ENCODE assay signal across 15 cellular contexts in the genomic region with DNA sequence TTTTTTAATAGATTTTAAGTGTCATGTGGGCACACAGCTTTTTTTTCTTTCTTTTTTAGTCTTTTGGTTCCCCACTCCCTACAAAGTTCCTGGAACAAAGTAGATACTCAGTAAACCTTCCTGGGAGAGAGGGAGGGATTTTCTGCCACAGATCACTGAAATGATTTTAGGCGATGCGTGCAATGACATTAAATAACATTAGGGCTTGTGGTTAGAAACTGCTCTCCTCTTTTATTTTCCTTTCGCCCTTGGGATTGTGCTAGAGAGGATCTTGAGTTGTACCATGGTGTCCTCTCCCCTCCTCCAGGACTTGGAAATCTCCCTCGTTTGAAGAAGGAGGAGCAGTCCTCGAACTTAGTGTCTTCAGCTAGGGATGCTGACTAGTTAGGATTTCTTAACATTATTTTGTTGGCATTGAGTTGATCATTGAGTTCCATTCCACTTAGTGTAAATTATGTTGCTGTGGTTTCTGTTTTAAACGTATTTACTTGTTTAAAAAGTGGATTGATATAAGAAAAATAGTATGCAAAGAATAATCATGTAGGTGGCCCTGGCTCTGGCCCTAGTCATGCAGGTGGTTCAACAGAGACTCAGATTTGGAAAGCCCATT.
A peak's percentile ranks its signal among the peaks of the same experiment; 100 is the strongest.
DNase-seq lines count a peak whose midpoint lies in the region; ATAC-seq, FAIRE-seq and TF ChIP-seq lines count a peak whose summit lies in the region.
"Had no signal": no experiment of that assay in that cellular context is flagged by ENCODE, and none has a peak within 500 bp of the region (broad histone marks: within the 10 kb centered on the region; RNA-seq: fewer than 3 reads in every experiment).

No MANE protein-coding gene starts in this region.

- dilution Hi-C loops in endothelial cell of umbilical vein (cut with MboI; ENCODE audit: extremely low pct_ligation_motif_present, low sequenced_read_pairs) = no loop called here

- DNase-seq in activated CD4-positive, alpha-beta T cell treated with anti-CD3 and anti-CD28 coated beads for 36 hours = no peak
- DNase-seq in activated CD4-positive, alpha-beta T cell treated with anti-CD3 and anti-CD28 coated beads for 1 hour = no peak
- DNase-seq in RPMI7951 (ENCODE audit: low read depth) = peak; percentile 58
- no peak for DNase-seq in endothelial cell of umbilical vein (ENCODE audit: low read depth, low spot score)
- DNase-seq in gastrocnemius medialis = no peak
- no peak for DNase-seq in GOT3 (lab: John Stamatoyannopoulos, UW)
- DNase-seq: amygdala, left cardiac atrium had no signal

- H3K36me3 ChIP-seq in endothelial cell of umbilical vein (ENCODE audit: control insufficient read depth in 2 of 2, extremely low read depth in 1 of 2, insufficient read depth in 2 of 2, low read length in 2 of 2) (no peaks in the 10 kb centered on the region), gastrocnemius medialis (no peaks in the 10 kb centered on the region)
- H3K36me3 ChIP-seq: neutrophil had no signal

- H3K27ac ChIP-seq in endothelial cell of umbilical vein (ENCODE audit: insufficient read depth, low read depth, low read length) = no peak overlapping the region
- peak overlapping the region in 11 of 21 experiments; percentile 10 to 75 (median 50) for H3K27ac ChIP-seq in skin epidermis
- peak overlapping the region in 1 of 4 donors; percentile 0 for H3K27ac ChIP-seq in gastrocnemius medialis
- H3K27ac ChIP-seq: HL-60 had no signal

- peaks cover 33% of the 10 kb centered on the region for H3K36me3 Mint-ChIP-seq in activated CD4-positive, alpha-beta T cell treated with anti-CD3 and anti-CD28 coated beads for 36 hours (ENCODE audit: low read depth)

- H3K4me2 ChIP-seq in endothelial cell of umbilical vein (ENCODE audit: insufficient read depth, low read length) = peak overlapping the region; percentile 16

- H3K4me1 ChIP-seq in endothelial cell of umbilical vein (ENCODE audit: control insufficient read depth, extremely low read depth, insufficient read depth, low read length) (peaks cover 7% of the 10 kb centered on the region), gastrocnemius medialis (peaks cover 0 to 7% of the 10 kb centered on the region in 2 donors)

- H3K27ac Mint-ChIP-seq in activated CD4-positive, alpha-beta T cell treated with anti-CD3 and anti-CD28 coated beads for 36 hours = peak overlapping the region; percentile 94

- H3K9me3 ChIP-seq in endothelial cell of umbilical vein (replicated peaks; ENCODE audit: control insufficient read depth, insufficient read depth, low read length) = no peaks in the 10 kb centered on the region
- H3K9me3 ChIP-seq in gastrocnemius medialis = no peaks in the 10 kb centered on the region
- H3K9me3 ChIP-seq: neutrophil had no signal

- intact Hi-C loops in activated CD4-positive, alpha-beta T cell treated with anti-CD3 and anti-CD28 coated beads for 36 hours (cut with DNase I, micrococcal nuclease) = loop anchor here (1.0 to 5.0 kb wide), 6 partner anchors 12 to 129 kb away; no protein-coding TSS in a partner anchor
- intact Hi-C loops in endothelial cell of umbilical vein (cut with micrococcal nuclease) = no loop called here
- intact Hi-C loops in gastrocnemius medialis (cut with DNase I; ENCODE audit: low total_unique reads) = no loop called here

- peak overlapping the region; percentile 41 for H3K4me3 Mint-ChIP-seq in activated CD4-positive, alpha-beta T cell treated with anti-CD3 and anti-CD28 coated beads for 36 hours

- TF ChIP-seq POLR2A in endothelial cell of umbilical vein (IDR thresholded peaks at IDR 0.05; ENCODE audit: low read depth, low read length) (no peak), gastrocnemius medialis (IDR thresholded peaks at IDR 0.05) (no peak)

- no TSS peak for BruUV-seq in endothelial cell of umbilical vein (replicated peaks; lab: Mats Ljungman, UMichigan)

- CTCF ChIA-PET in activated CD4-positive, alpha-beta T cell treated with anti-CD3 and anti-CD28 coated beads for 36 hours (lab: Charles Lee) = interaction anchor here (0.6 to 1.3 kb wide), 6 partner anchors 42 to 546 kb away, joined by 3 to 6 read pairs (median 4); no protein-coding TSS in a partner anchor
- CTCF ChIA-PET in endothelial cell of umbilical vein (lab: Charles Lee) = interaction anchor here (1.2 to 3.4 kb wide), 6 partner anchors 10 to 71 kb away, joined by 3 to 14 read pairs (median 6); no protein-coding TSS in a partner anchor

- H3K4me3 ChIP-seq in endothelial cell of umbilical vein (replicated peaks in 1 of 3; ENCODE audit: insufficient read depth in 1 of 3, low read depth in 1 of 3, low read length in 3 of 3) = no peak overlapping the region
- H3K4me3 ChIP-seq in skin epidermis = no peak overlapping the region
- H3K4me3 ChIP-seq in gastrocnemius medialis = no peak overlapping the region
- H3K4me3 ChIP-seq: GM12878 had no signal

- no peaks in the 10 kb centered on the region for H3K79me2 ChIP-seq in endothelial cell of umbilical vein (ENCODE audit: control insufficient read depth, insufficient read depth, low read length)

- no peaks in the 10 kb centered on the region for H3K9me3 Mint-ChIP-seq in activated CD4-positive, alpha-beta T cell treated with anti-CD3 and anti-CD28 coated beads for 36 hours (ENCODE audit: low read depth)

- no peak overlapping the region for H2AFZ ChIP-seq in endothelial cell of umbilical vein (ENCODE audit: low read depth, low read length)

- POLR2A ChIA-PET in activated CD4-positive, alpha-beta T cell treated with anti-CD3 and anti-CD28 coated beads for 36 hours (lab: Charles Lee) = no interaction called here
- POLR2A ChIA-PET in endothelial cell of umbilical vein (lab: Charles Lee) = interaction anchor here (1.0 kb wide), 1 partner anchor 31 kb away, joined by 3 read pairs; no protein-coding TSS in a partner anchor

- no peaks in the 10 kb centered on the region for H3K27me3 ChIP-seq in endothelial cell of umbilical vein (ENCODE audit: control insufficient read depth in 2 of 2, insufficient read depth in 2 of 2, low read length in 2 of 2)
- no peaks in the 10 kb centered on the region for H3K27me3 ChIP-seq in gastrocnemius medialis
- H3K27me3 ChIP-seq: neutrophil had no signal

- in situ Hi-C loops in gastrocnemius medialis (cut with MboI; ENCODE audit: low sequenced_read_pairs in 4 of 4) = no loop called here

- no peaks in the 10 kb centered on the region for H4K20me1 ChIP-seq in endothelial cell of umbilical vein (replicated peaks; ENCODE audit: control insufficient read depth, extremely low read depth, insufficient read depth, low read length)

- H3K4me1 Mint-ChIP-seq in activated CD4-positive, alpha-beta T cell treated with anti-CD3 and anti-CD28 coated beads for 36 hours = peaks cover 54% of the 10 kb centered on the region

- no peaks in the 10 kb centered on the region for H3K9me1 ChIP-seq in endothelial cell of umbilical vein (replicated peaks; ENCODE audit: control insufficient read depth, extremely low read depth, insufficient read depth, low read length)

- H3K27me3 Mint-ChIP-seq in activated CD4-positive, alpha-beta T cell treated with anti-CD3 and anti-CD28 coated beads for 36 hours = peaks cover 7% of the 10 kb centered on the region

- TF ChIP-seq CTCF in endothelial cell of umbilical vein (IDR thresholded peaks at IDR 0.05; ENCODE audit: extremely low read depth in 1 of 2, insufficient read depth in 1 of 2, low read depth in 1 of 2, low read length in 2 of 2) (no peak), gastrocnemius medialis (IDR thresholded peaks at IDR 0.05 in 4 of 5, conservative IDR thresholded peaks at IDR 0.05 in 1 of 5) (no peak)

- H3K9ac ChIP-seq in endothelial cell of umbilical vein (replicated peaks; ENCODE audit: extremely low read depth, insufficient read depth, low read length) = no peak overlapping the region

- ATAC-seq in activated CD4-positive, alpha-beta T cell treated with anti-CD3 and anti-CD28 coated beads for 36 hours = no peak
- ATAC-seq in HG02970 (IDR thresholded peaks at IDR 0.05; ENCODE audit: low FRiP score, unreplicated experiment) (no peak), gastrocnemius medialis (no peak)

- no peak for FAIRE-seq in endothelial cell of umbilical vein (lab: Jason Lieb, UNC)
- FAIRE-seq: A204.1, GM12878, urothelium cell line had no signal

TF ChIP-seq in endothelial cell of umbilical vein, 7 proteins besides CTCF, POLR2A, EP300 and RAD21:
- TF ChIP-seq GATA2 (IDR thresholded peaks at IDR 0.05; ENCODE audit: insufficient read depth, insufficient read length, low read depth, low read length) = no peak
- no peak for TF ChIP-seq EZH2 (IDR thresholded peaks at IDR 0.05; ENCODE audit: borderline replicate concordance, low read depth, low read length, severe bottlenecking)
- TF ChIP-seq, protein P1, sequence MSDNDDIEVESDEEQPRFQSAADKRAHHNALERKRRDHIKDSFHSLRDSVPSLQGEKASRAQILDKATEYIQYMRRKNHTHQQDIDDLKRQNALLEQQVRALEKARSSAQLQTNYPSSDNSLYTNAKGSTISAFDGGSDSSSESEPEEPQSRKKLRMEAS (IDR thresholded peaks at IDR 0.05; ENCODE audit: insufficient read depth, insufficient read length) = no peak
- no peak for TF ChIP-seq POLR2AphosphoS5 (IDR thresholded peaks at IDR 0.05; ENCODE audit: insufficient read depth, low read depth, low read length)
- no peak for TF ChIP-seq FOS (IDR thresholded peaks at IDR 0.05; ENCODE audit: borderline replicate concordance, insufficient read depth, low read length)
- no peak for TF ChIP-seq JUN (IDR thresholded peaks at IDR 0.05; ENCODE audit: borderline replicate concordance, insufficient read depth, insufficient read length, low read depth)
- no peak for TF ChIP-seq MYC (IDR thresholded peaks at IDR 0.05; ENCODE audit: low read depth, low read length)

Comparison
In these comparisons a context has a peak if more than half of its experiments do, and no peak if none do; other contexts are left out.
1. intact Hi-C loops: an anchor here in activated CD4-positive, alpha-beta T cell treated with anti-CD3 and anti-CD28 coated beads for 36 hours (1.0 to 5.0 kb wide); none called in endothelial cell of umbilical vein and gastrocnemius medialis.